Comparison of ENCODE assay signal across 25 cellular contexts in the genomic region with DNA sequence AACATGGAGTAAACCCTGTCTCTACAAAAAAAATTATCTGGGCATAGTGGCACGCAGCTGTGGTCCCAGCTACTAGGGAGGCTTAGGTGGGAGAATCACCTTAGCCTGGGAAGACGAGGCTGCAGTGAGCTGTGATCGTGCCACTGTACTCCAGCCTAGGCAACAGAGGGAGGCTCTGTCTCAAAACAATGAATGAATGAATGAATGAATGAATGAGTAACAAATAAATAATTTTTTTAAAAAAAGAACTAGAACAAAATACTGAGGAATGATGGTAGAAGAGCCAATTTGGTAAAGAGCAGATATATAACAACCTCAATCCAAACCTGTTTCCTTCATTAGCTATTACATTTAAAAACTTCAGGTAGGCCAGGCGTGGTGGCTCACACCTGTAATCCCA.
A peak's percentile ranks its signal among the peaks of the same experiment; 100 is the strongest.
DNase-seq lines count a peak whose midpoint lies in the region; ATAC-seq, FAIRE-seq and TF ChIP-seq lines count a peak whose summit lies in the region.
"Had no signal": no experiment of that assay in that cellular context is flagged by ENCODE, and none has a peak within 500 bp of the region (broad histone marks: within the 10 kb centered on the region; RNA-seq: fewer than 3 reads in every experiment).

No MANE protein-coding gene starts in this region.

- H3K9ac ChIP-seq in GM12878 (ENCODE audit: control insufficient read depth, insufficient read depth, low read length) (no peak overlapping the region), trophoblast cell (ENCODE audit: low read length) (no peak overlapping the region)
- H3K9ac ChIP-seq: BLaER1 had no signal

- no peaks in the 10 kb centered on the region for H3K79me2 ChIP-seq in GM12878 (ENCODE audit: control insufficient read depth, insufficient read depth, low read length)
- no peaks in the 10 kb centered on the region for H3K79me2 ChIP-seq in trophoblast cell (ENCODE audit: control insufficient read depth, insufficient read depth, low read length, poor library complexity)

- no peaks in the 10 kb centered on the region for H3K79me1 ChIP-seq in trophoblast cell (ENCODE audit: low read length)

- peak overlapping the region; percentile 43 for H4K12ac ChIP-seq in trophoblast cell (ENCODE audit: low read depth, low read length)

- POLR2A ChIA-PET in GM12878 (lab: Charles Lee) = no interaction called here

- no peak overlapping the region for H3K4ac ChIP-seq in trophoblast cell (ENCODE audit: low read depth, low read length)

- H4K91ac ChIP-seq in trophoblast cell (ENCODE audit: low read depth, low read length) = no peak overlapping the region

- FAIRE-seq in GM12878 (lab: Jason Lieb, UNC) = no peak
- FAIRE-seq: A204.1, GM12891, GM19239 had no signal

- CTCF ChIA-PET in GM12878 (lab: Yijun Ruan, JAX) = interaction anchor here (1.8 kb wide), 1 partner anchor 13 kb away, joined by 8 read pairs; no protein-coding TSS in a partner anchor

- WGBS in GM12878 (ENCODE audit: insufficient coverage, insufficient replicate concordance, low lambda C conversion rate, missing lambda C conversion rate) = 96% methylated on average over 4 of the region's 4 CpGs
- no CpG with 5 or more reads among the region's 4 CpGs for WGBS in trophoblast cell (ENCODE audit: extremely low coverage, insufficient coverage, insufficient read length)
- 95 to 99% (median 98%) methylated on average over 4 of the region's 4 CpGs for WGBS in heart left ventricle, 4 donors

- H2AK5ac ChIP-seq in trophoblast cell (ENCODE audit: low read length) = no peak overlapping the region

- SMC1A ChIA-PET in GM12878 (lab: Charles Lee; ENCODE audit: uncharacterized antibody, unreplicated experiment) = no interaction called here

- H3K4me1 ChIP-seq in GM12878 (ENCODE audit: control insufficient read depth, insufficient read depth, low read length) = no peaks in the 10 kb centered on the region
- peaks cover 0 to 3% of the 10 kb centered on the region in 2 experiments for H3K4me1 ChIP-seq in trophoblast cell (ENCODE audit: control insufficient read depth in 1 of 2, insufficient read depth in 2 of 2, low read length in 2 of 2)
- H3K4me1 ChIP-seq in heart left ventricle = peaks cover 0 to 2% (median 0%) of the 10 kb centered on the region in 12 donors
- H3K4me1 ChIP-seq: BE2C, BLaER1 had no signal

- H2BK120ac ChIP-seq in trophoblast cell (ENCODE audit: insufficient read depth, low read length, poor library complexity) = no peak overlapping the region

- H3K27me3 Mint-ChIP-seq in T-helper 17 cell = no peaks in the 10 kb centered on the region
- H3K27me3 Mint-ChIP-seq: CD4-positive, alpha-beta memory T cell; CD4-positive, CD25-positive, alpha-beta regulatory T cell; CD8-positive, alpha-beta memory T cell had no signal

- no peak overlapping the region for H3K4me3 ChIP-seq in GM12878
- H3K4me3 ChIP-seq in trophoblast cell (ENCODE audit: low read depth, low read length) = no peak overlapping the region
- no peak overlapping the region for H3K4me3 ChIP-seq in heart left ventricle
- H3K4me3 ChIP-seq: BLaER1 had no signal

- H3K36me3 ChIP-seq in GM12878 (ENCODE audit: control insufficient read depth in 2 of 2, insufficient read depth in 2 of 2, low read length in 1 of 2) (no peaks in the 10 kb centered on the region; a peak in 1 of 4 replicates), trophoblast cell (ENCODE audit: control insufficient read depth in 1 of 2, insufficient read depth in 2 of 2, low read length in 2 of 2) (peaks cover 2 to 4% of the 10 kb centered on the region in 2 experiments), heart left ventricle (peaks cover 0 to 36% (median 23%) of the 10 kb centered on the region in 9 donors)
- H3K36me3 ChIP-seq: BE2C had no signal

- peaks cover 7% of the 10 kb centered on the region for H3K36me3 Mint-ChIP-seq in T-helper 17 cell (ENCODE audit: low read depth)

- peak overlapping the region; percentile 36 for H3K4me3 Mint-ChIP-seq in T-helper 17 cell
- H3K4me3 Mint-ChIP-seq: CD14-positive monocyte; CD4-positive, alpha-beta memory T cell; CD4-positive, CD25-positive, alpha-beta regulatory T cell; CD8-positive, alpha-beta memory T cell had no signal

- H3K4me1 Mint-ChIP-seq in T-helper 17 cell = peaks cover 14% of the 10 kb centered on the region
- H3K4me1 Mint-ChIP-seq: CD14-positive monocyte had no signal

- H3K14ac ChIP-seq in trophoblast cell (ENCODE audit: low read length) = no peak overlapping the region

- H3K27ac ChIP-seq in GM12878 (ENCODE audit: control insufficient read depth, insufficient read depth) (no peak overlapping the region), trophoblast cell (ENCODE audit: low read depth, low read length) (no peak overlapping the region), heart left ventricle (no peak overlapping the region)
- H3K27ac ChIP-seq: BLaER1 had no signal

- no peaks in the 10 kb centered on the region for H4K20me1 ChIP-seq in GM12878 (ENCODE audit: control insufficient read depth, insufficient read depth)
- H4K20me1 ChIP-seq: BLaER1 had no signal

- no peaks in the 10 kb centered on the region for H3K9me3 ChIP-seq in T-helper 17 cell (ENCODE audit: control insufficient read depth, low read length, poor library complexity, severe bottlenecking)
- no peaks in the 10 kb centered on the region for H3K9me3 ChIP-seq in GM12878 (replicated peaks; ENCODE audit: control insufficient read depth, insufficient read depth, low read length)
- H3K9me3 ChIP-seq in trophoblast cell (ENCODE audit: insufficient read depth, low read depth, low read length) = no peaks in the 10 kb centered on the region
- no peaks in the 10 kb centered on the region for H3K9me3 ChIP-seq in heart left ventricle
- H3K9me3 ChIP-seq: BE2C, BLaER1 had no signal

- BruUV-seq in GM12878 (replicated peaks; lab: Mats Ljungman, UMichigan) = no TSS peak

- intact Hi-C loops in GM12878 (cut with micrococcal nuclease; ENCODE audit: unreplicated experiment) (no loop called here), heart left ventricle (cut with DNase I) (loop anchor here in 1 of 10 donors (10.0 kb wide), 1 partner anchor 99 kb away; no protein-coding TSS in a partner anchor)

- in situ Hi-C loops in GM12878 (cut with MboI) = no loop called here

- DNase-seq in T-helper 17 cell = no peak
- no peak for DNase-seq in GM12878 (ENCODE audit: low read depth, low spot score)
- DNase-seq in trophoblast cell = no peak
- no peak for DNase-seq in NCI-H2107 treated with DMSO at 0.1 percent for 48 hours (lab: John Stamatoyannopoulos, UW; ENCODE audit: unreplicated experiment)
- DNase-seq in heart left ventricle = no peak
- DNase-seq: 8988T; ACHN; BE2C; C1 segment of cervical spinal cord; CD4-positive, alpha-beta memory T cell; CD4-positive, CD25-positive, alpha-beta regulatory T cell; CD8-positive, alpha-beta memory T cell; COR-L47; DMS 273 treated with DMSO at 0.1 percent for 48 hours; DMS153; DMS53; DMS79; DND-41; EL; GDM1 had no signal

- H3K27me3 ChIP-seq in GM12878 (replicated peaks in 1 of 2; ENCODE audit: control insufficient read depth in 2 of 2, insufficient read depth in 2 of 2, low read length in 1 of 2) (no peaks in the 10 kb centered on the region), trophoblast cell (ENCODE audit: insufficient read depth, low read length) (no peaks in the 10 kb centered on the region), heart left ventricle (no peaks in the 10 kb centered on the region)
- H3K27me3 ChIP-seq: BE2C, BLaER1 had no signal

- TF ChIP-seq CTCF in GM12878 (IDR thresholded peaks at IDR 0.05 in 2 of 3, conservative IDR thresholded peaks at IDR 0.05 in 1 of 3; ENCODE audit: control insufficient read depth in 2 of 3, extremely low read depth in 1 of 3, insufficient read depth in 1 of 3, low read depth in 3 of 3, low read length in 3 of 3) (no peak), heart left ventricle (IDR thresholded peaks at IDR 0.05) (no peak)

- no peak overlapping the region for H3K23ac ChIP-seq in trophoblast cell (ENCODE audit: low read length)

- RAD21 ChIA-PET in GM12878 (lab: Charles Lee; ENCODE audit: unreplicated experiment) = no interaction called here

- H3K4me2 ChIP-seq in GM12878 (ENCODE audit: control insufficient read depth, insufficient read depth) = no peak overlapping the region
- no peak overlapping the region for H3K4me2 ChIP-seq in trophoblast cell (ENCODE audit: low read length)
- H3K4me2 ChIP-seq: BLaER1 had no signal

- H2BK12ac ChIP-seq in trophoblast cell (ENCODE audit: low read length) = no peak overlapping the region

- TF ChIP-seq EP300 in GM12878 (IDR thresholded peaks at IDR 0.05; ENCODE audit: borderline replicate concordance in 1 of 2, control insufficient read depth in 1 of 2, low read depth in 2 of 2, low read length in 2 of 2) = no peak

- H2BK5ac ChIP-seq in trophoblast cell (ENCODE audit: low read depth, low read length, poor library complexity) = no peak overlapping the region

- no peak for TF ChIP-seq RAD21 in GM12878 (IDR thresholded peaks at IDR 0.05; ENCODE audit: insufficient read depth, low read depth, low read length)

- H2AFZ ChIP-seq in GM12878 (ENCODE audit: control insufficient read depth, low read depth, low read length) (no peak overlapping the region), trophoblast cell (ENCODE audit: insufficient read depth, low read length, poor library complexity) (no peak overlapping the region)

- no peak overlapping the region for H4K8ac ChIP-seq in trophoblast cell (ENCODE audit: low read depth, low read length)

- H3K18ac ChIP-seq in trophoblast cell (ENCODE audit: low read length) = no peak overlapping the region

- TF ChIP-seq POLR2A in GM12878 (IDR thresholded peaks at IDR 0.05; ENCODE audit: low read depth, low read length) (no peak), heart left ventricle (IDR thresholded peaks at IDR 0.05) (no peak)

- H3K27ac Mint-ChIP-seq in T-helper 17 cell = no peak overlapping the region
- H3K27ac Mint-ChIP-seq: CD4-positive, alpha-beta memory T cell; CD4-positive, CD25-positive, alpha-beta regulatory T cell; CD8-positive, alpha-beta memory T cell had no signal

- ATAC-seq in T-helper 17 cell (no peak), GM12878 (no peak), heart left ventricle (no peak)

TF ChIP-seq in GM12878, 131 proteins besides CTCF, POLR2A, EP300 and RAD21 (continues in another document):
- TF ChIP-seq EZH2 (IDR thresholded peaks at IDR 0.05; ENCODE audit: borderline replicate concordance, control insufficient read depth, low read depth, low read length) (no peak), MXI1 (IDR thresholded peaks at IDR 0.05; ENCODE audit: low read depth, low read length) (no peak), TCF7 (IDR thresholded peaks at IDR 0.05; ENCODE audit: borderline replicate concordance) (no peak), ZNF24 (IDR thresholded peaks at IDR 0.05) (peak; percentile 74; the same call in 1 of the 2 replicates)
- TF ChIP-seq, protein P1, sequence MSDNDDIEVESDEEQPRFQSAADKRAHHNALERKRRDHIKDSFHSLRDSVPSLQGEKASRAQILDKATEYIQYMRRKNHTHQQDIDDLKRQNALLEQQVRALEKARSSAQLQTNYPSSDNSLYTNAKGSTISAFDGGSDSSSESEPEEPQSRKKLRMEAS (IDR thresholded peaks at IDR 0.05; ENCODE audit: low read depth, low read length) = no peak
